In the genomic region with DNA sequence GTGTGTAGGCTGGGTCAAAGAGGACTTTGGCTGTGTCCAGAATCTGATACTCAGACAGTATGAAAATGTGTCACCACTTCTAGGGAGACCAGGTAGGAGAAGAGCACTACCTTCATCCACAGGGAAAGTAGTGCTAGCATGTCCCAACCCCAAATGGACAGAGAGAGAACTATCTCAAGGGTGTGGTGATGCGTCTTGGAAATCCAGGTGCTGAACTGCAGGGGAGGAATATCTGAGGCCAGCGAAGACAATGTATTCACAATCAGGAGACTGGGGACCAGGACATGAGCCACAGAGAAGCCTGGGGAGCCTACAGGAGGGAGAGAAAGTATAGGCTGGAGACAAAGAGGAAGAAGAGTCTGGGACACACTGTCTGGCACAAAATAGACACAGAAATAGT, we compare ENCODE assay signal across 24 cellular contexts.
"Had no signal": no experiment of that assay in that cellular context is flagged by ENCODE, and none has a peak within 500 bp of the region (broad histone marks: within the 10 kb centered on the region; RNA-seq: fewer than 3 reads in every experiment).

No MANE protein-coding gene starts in this region.

- H3K4me3 Mint-ChIP-seq: stimulated activated memory B cell treated with anti-CD40 and anti-IgM and Interleukin-4, amounts not matched to agents 10 μg/mL and 1 μg/mL and 100 μg/mL, for 72 hours had no signal

- H3K79me2 ChIP-seq: hepatocyte had no signal

- H3K36me3 ChIP-seq: left ventricle myocardium inferior, ovary, right atrium auricular region, right lobe of liver, suprapubic skin, thoracic aorta, tibial artery, upper lobe of right lung had no signal

- H3K9me3 ChIP-seq: left ventricle myocardium inferior, mucosa of descending colon, ovary, right atrium auricular region, right lobe of liver, suprapubic skin, thoracic aorta, tibial artery, upper lobe of right lung had no signal

- DNase-seq: islet precursor cell; left ventricle myocardium inferior; midbrain; mucosa of descending colon; ovary; right lobe of liver; stimulated activated CD4-positive, alpha-beta T cell treated with anti-CD3 and anti-CD28 coated beads, Interleukin-1b, Interleukin-23, amount 100 ng/mL, for 48 hours; stimulated activated CD4-positive, alpha-beta T cell treated with anti-CD3 and anti-CD28 coated beads, Interleukin-2, amount 100 ng/mL, for 48 hours; stimulated activated CD4-positive, alpha-beta T cell treated with anti-CD3 and anti-CD28 coated beads, Interleukin-4, amount 100 ng/mL, for 4 hours; stimulated activated CD8-positive, alpha-beta memory T cell treated with anti-CD3 and anti-CD28 coated beads, Interleukin-4, amount 100 ng/mL, for 48 hours; stimulated activated naive CD4-positive, alpha-beta T cell treated with Interleukin-2 at 50 U/mL for 16 hours; tibial artery; trophoblast cell; upper lobe of right lung had no signal

- H3K4me2 ChIP-seq: hepatocyte, smooth muscle cell had no signal

- H3K27me3 ChIP-seq: hepatocyte, ovary, right atrium auricular region, right lobe of liver, upper lobe of right lung had no signal

- H3K4me1 ChIP-seq: left ventricle myocardium inferior, right atrium auricular region, tibial artery, upper lobe of right lung had no signal

- H3K27me3 Mint-ChIP-seq: progenitor cell of endocrine pancreas; stimulated activated memory B cell treated with anti-CD40 and anti-IgM and Interleukin-4, amounts not matched to agents 10 μg/mL and 1 μg/mL and 100 μg/mL, for 72 hours had no signal

- H2AFZ ChIP-seq: hepatocyte had no signal

- H3K27ac ChIP-seq: hepatocyte, left ventricle myocardium inferior, ovary, right atrium auricular region, right lobe of liver, suprapubic skin, thoracic aorta, tibial artery, upper lobe of right lung had no signal

- H3K36me3 Mint-ChIP-seq: naive thymus-derived CD8-positive, alpha-beta T cell; stimulated activated memory B cell treated with anti-CD40 and anti-IgM and Interleukin-4, amounts not matched to agents 10 μg/mL and 1 μg/mL and 100 μg/mL, for 72 hours had no signal

- ATAC-seq: naive thymus-derived CD8-positive, alpha-beta T cell; right lobe of liver; stimulated activated memory B cell treated with anti-CD40 and anti-IgM and Interleukin-4, amounts not matched to agents 10 μg/mL and 1 μg/mL and 100 μg/mL, for 72 hours had no signal

- H3K4me1 Mint-ChIP-seq: stimulated activated memory B cell treated with anti-CD40 and anti-IgM and Interleukin-4, amounts not matched to agents 10 μg/mL and 1 μg/mL and 100 μg/mL, for 72 hours had no signal

- H3K4me3 ChIP-seq: hepatocyte, left ventricle myocardium inferior, lung, mucosa of descending colon, ovary, right atrium auricular region, right lobe of liver, smooth muscle cell, suprapubic skin, thoracic aorta, tibial artery, upper lobe of right lung had no signal

- H3K27ac Mint-ChIP-seq: progenitor cell of endocrine pancreas; stimulated activated memory B cell treated with anti-CD40 and anti-IgM and Interleukin-4, amounts not matched to agents 10 μg/mL and 1 μg/mL and 100 μg/mL, for 72 hours had no signal

- FAIRE-seq: urothelium cell line had no signal

- H3K9me3 Mint-ChIP-seq: stimulated activated memory B cell treated with anti-CD40 and anti-IgM and Interleukin-4, amounts not matched to agents 10 μg/mL and 1 μg/mL and 100 μg/mL, for 72 hours had no signal
